1 cellular context compared by ENCODE assay signal in the genomic region with DNA sequence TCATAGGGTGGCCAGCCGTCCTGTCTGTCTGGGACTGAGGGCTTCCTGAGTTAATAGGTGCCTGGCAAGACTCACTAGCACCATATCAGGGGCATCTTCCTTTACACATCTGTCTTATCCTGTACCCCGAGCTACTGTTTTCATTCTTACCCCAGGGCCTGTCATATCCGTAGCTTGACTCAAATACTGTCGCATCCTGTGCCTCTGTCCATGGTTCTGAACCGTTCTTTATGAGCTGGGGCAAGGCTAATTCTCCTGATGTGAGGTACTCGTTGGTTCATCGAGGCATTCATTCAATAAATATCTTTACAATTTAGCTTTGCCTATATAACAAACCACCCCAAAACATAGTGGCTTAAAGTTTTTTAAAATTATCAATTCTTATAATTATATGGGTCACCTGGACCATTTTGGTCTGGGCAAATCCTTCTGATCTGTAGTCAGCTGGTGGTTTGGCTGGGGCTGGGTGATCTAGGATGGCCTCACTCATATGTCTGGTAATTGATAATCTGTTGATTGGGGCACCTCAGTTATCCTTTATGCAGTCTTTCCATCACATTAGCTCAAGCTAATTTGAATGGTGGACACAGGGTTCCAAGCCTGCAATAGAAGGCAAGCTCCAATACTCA.
TF ChIP-seq lines count a peak whose summit lies in the region.

No MANE protein-coding gene starts in this region.

TF ChIP-seq in SK-N-SH treated with all-trans-retinoic acid at 6 μM for 48 hours, 23 proteins besides CTCF, POLR2A, EP300 and RAD21 (continued from another document):
- no peak for TF ChIP-seq ZC3H10 (CRISPR knock-in tag; IDR thresholded peaks at IDR 0.05)
- no peak for TF ChIP-seq PPARA (CRISPR knock-in tag; IDR thresholded peaks at IDR 0.05; ENCODE audit: borderline replicate concordance)
- no peak for TF ChIP-seq OSR1 (CRISPR knock-in tag; IDR thresholded peaks at IDR 0.05)
- no peak for TF ChIP-seq CSDC2 (CRISPR knock-in tag; IDR thresholded peaks at IDR 0.05)
- TF ChIP-seq ZNF8 (CRISPR knock-in tag; IDR thresholded peaks at IDR 0.05): no peak
- no peak for TF ChIP-seq TSHZ2 (CRISPR knock-in tag; IDR thresholded peaks at IDR 0.05)
